23 cellular contexts compared by ENCODE assay signal in the genomic region with DNA sequence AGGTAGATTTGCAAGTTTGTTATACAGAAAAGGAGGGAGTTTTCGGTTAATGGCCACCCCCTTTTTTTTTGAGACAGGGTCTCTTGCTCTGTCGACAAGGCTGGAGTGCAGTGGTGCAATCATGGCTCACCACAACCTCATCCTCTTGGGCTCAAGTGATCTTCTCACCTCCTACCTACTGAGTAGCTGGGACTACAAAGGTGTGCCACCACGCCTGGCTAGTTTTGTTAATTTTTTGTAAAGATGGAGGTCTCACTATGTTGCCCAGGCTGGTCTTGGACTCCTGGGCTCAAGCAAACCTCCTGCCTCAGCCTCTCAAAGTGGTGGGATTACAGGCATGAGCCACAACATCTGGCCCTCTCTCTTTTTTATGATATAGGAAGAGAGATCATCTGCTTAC.
DNase-seq lines count a peak whose midpoint lies in the region; ATAC-seq, FAIRE-seq and TF ChIP-seq lines count a peak whose summit lies in the region.
"Had no signal": no experiment of that assay in that cellular context is flagged by ENCODE, and none has a peak within 500 bp of the region (broad histone marks: within the 10 kb centered on the region; RNA-seq: fewer than 3 reads in every experiment).

No MANE protein-coding gene starts in this region.

- no peak overlapping the region for H3K4me3 Mint-ChIP-seq in CD4-positive, CD25-positive, alpha-beta regulatory T cell
- no peak overlapping the region for H3K4me3 Mint-ChIP-seq in effector memory CD8-positive, alpha-beta T cell
- H3K4me3 Mint-ChIP-seq in natural killer cell: no peak overlapping the region
- H3K4me3 Mint-ChIP-seq: H9, HFFc6, IgD-negative memory B cell had no signal

- intact Hi-C loops in natural killer cell (cut with micrococcal nuclease): no loop called here
- intact Hi-C loops in Right ventricle myocardium superior (cut with DNase I): loop anchor here (10.0 kb wide), 1 partner anchor 179 kb away; a partner anchor contains a TSS

- TF ChIP-seq CTCF in natural killer cell (IDR thresholded peaks at IDR 0.05): no peak

- no peak overlapping the region for H3K27ac ChIP-seq in CD4-positive, CD25-positive, alpha-beta regulatory T cell (ENCODE audit: insufficient read depth, low read length, poor library complexity, severe bottlenecking)
- H3K27ac ChIP-seq: A549 had no signal

- H3K36me3 ChIP-seq in CD4-positive, CD25-positive, alpha-beta regulatory T cell (ENCODE audit: control insufficient read depth, insufficient read depth, low read length): peaks cover 9% of the 10 kb centered on the region

- H3K4me1 ChIP-seq in CD4-positive, CD25-positive, alpha-beta regulatory T cell (ENCODE audit: control insufficient read depth, insufficient read depth, low read length, poor library complexity, severe bottlenecking): no peaks in the 10 kb centered on the region

- H3K9me3 Mint-ChIP-seq in CD4-positive, CD25-positive, alpha-beta regulatory T cell: no peaks in the 10 kb centered on the region
- H3K9me3 Mint-ChIP-seq in effector memory CD8-positive, alpha-beta T cell: no peaks in the 10 kb centered on the region
- H3K9me3 Mint-ChIP-seq in natural killer cell: no peaks in the 10 kb centered on the region
- H3K9me3 Mint-ChIP-seq: H9, HFFc6, IgD-negative memory B cell had no signal

- peaks cover 19% of the 10 kb centered on the region for H3K36me3 Mint-ChIP-seq in CD4-positive, CD25-positive, alpha-beta regulatory T cell
- peaks cover 33% of the 10 kb centered on the region for H3K36me3 Mint-ChIP-seq in effector memory CD8-positive, alpha-beta T cell (ENCODE audit: insufficient read depth)
- H3K36me3 Mint-ChIP-seq in natural killer cell: peaks cover 7% of the 10 kb centered on the region

- ATAC-seq in CD4-positive, CD25-positive, alpha-beta regulatory T cell (ENCODE audit: low read depth in 2 of 2): no peak
- peak; percentile 65 for ATAC-seq in effector memory CD8-positive, alpha-beta T cell (replicated peaks)
- ATAC-seq in natural killer cell (peak in 1 of 3 donors; percentile 56), HG02610 (IDR thresholded peaks at IDR 0.05; ENCODE audit: unreplicated experiment) (no peak), Right ventricle myocardium superior (ENCODE audit: poor library complexity) (no peak), HG03469 (IDR thresholded peaks at IDR 0.05; ENCODE audit: unreplicated experiment) (no peak)
- ATAC-seq: A549 had no signal

- no peaks in the 10 kb centered on the region for H3K27me3 ChIP-seq in CD4-positive, CD25-positive, alpha-beta regulatory T cell (ENCODE audit: control insufficient read depth, insufficient read depth, low read length)

- no peaks in the 10 kb centered on the region for H3K27me3 Mint-ChIP-seq in CD4-positive, CD25-positive, alpha-beta regulatory T cell
- H3K27me3 Mint-ChIP-seq in effector memory CD8-positive, alpha-beta T cell: no peaks in the 10 kb centered on the region
- no peaks in the 10 kb centered on the region for H3K27me3 Mint-ChIP-seq in natural killer cell (ENCODE audit: low read depth in 2 of 2)
- H3K27me3 Mint-ChIP-seq: IgD-negative memory B cell had no signal

- H3K27ac Mint-ChIP-seq in CD4-positive, CD25-positive, alpha-beta regulatory T cell: peak overlapping the region in 2 of 3 donors; percentile 25 to 77
- peak overlapping the region; percentile 63 to 84 for H3K27ac Mint-ChIP-seq in effector memory CD8-positive, alpha-beta T cell
- H3K27ac Mint-ChIP-seq in natural killer cell: peak overlapping the region; percentile 66 to 69
- H3K27ac Mint-ChIP-seq: HFFc6, IgD-negative memory B cell had no signal

- no peaks in the 10 kb centered on the region for H3K9me3 ChIP-seq in CD4-positive, CD25-positive, alpha-beta regulatory T cell (ENCODE audit: control insufficient read depth in 2 of 2, low read length in 2 of 2)
- H3K9me3 ChIP-seq: A549 had no signal

- no peak overlapping the region for H3K4me3 ChIP-seq in CD4-positive, CD25-positive, alpha-beta regulatory T cell (ENCODE audit: low read depth, low read length)
- H3K4me3 ChIP-seq: A549 had no signal

- DNase-seq in CD4-positive, CD25-positive, alpha-beta regulatory T cell: no peak
- DNase-seq in GM19239 (ENCODE audit: insufficient read length, low spot score) (no peak), natural killer cell (no peak), Right ventricle myocardium superior (no peak)
- DNase-seq in effector memory CD8-positive, alpha-beta T cell: no peak
- DNase-seq: C1 segment of cervical spinal cord, H9, HFFc6, NCI-H1092 treated with DMSO at 0.1 percent for 48 hours, NCI-H1436, NCI-H187, NCI-H2081 treated with DMSO at 0.1 percent for 48 hours, NCI-H2171, NCI-H226, NCI-H510A, NCI-H69, RPMI8226, SHP77 had no signal

- H3K4me1 Mint-ChIP-seq in CD4-positive, CD25-positive, alpha-beta regulatory T cell: peaks cover 18 to 40% (median 23%) of the 10 kb centered on the region in 4 donors
- peaks cover 11 to 29% of the 10 kb centered on the region in 2 donors for H3K4me1 Mint-ChIP-seq in effector memory CD8-positive, alpha-beta T cell (ENCODE audit: low read depth in 2 of 2)
- peaks cover 26 to 46% of the 10 kb centered on the region in 2 donors for H3K4me1 Mint-ChIP-seq in natural killer cell

- FAIRE-seq in GM19239 (lab: Jason Lieb, UNC): peak; percentile 14
- FAIRE-seq: D721Med had no signal
